Comparison of ENCODE assay signal across 8 cellular contexts in the genomic region with DNA sequence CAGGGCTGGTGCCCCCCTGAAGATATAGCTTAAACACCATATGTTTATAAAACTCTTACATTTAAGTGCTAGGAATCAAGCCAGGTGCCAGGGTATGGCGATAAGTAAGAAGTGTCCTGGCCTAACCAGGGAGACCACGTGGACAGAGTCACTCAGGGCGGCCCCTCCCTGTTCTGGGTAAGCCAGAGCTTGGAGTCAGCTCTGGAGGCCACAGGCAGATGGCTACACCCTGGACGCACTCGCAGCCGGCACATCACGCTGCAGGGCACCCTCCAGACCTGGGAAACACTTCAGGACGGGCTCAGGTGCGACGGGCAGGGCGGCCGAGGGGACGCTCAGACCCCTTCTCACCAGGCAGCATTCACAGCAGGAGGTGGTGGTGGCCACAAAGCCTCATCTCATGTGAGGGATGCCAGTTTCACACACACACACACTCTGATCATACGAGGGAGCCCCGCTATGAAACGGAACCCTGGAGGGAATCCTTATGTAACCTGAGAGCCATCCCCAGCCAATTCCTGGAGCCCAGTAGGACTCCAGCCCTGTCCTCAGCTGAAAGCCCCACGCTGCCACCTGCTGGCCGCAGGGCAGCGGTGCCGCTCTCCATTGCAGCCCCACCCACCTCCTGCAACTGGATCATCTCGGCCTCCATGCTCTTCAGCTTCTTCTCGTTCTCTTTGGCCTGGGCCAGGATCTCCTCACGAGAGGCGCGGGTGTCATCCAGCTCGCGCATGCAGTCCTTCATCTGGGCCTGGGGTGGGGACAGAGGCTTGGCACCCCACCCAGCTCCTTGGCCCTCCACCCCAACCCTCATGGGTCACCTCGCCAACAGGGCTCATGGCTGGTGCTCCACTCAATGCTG. TPM values are rescaled to one million over a fixed set of nuclear protein-coding genes. Genes with fewer than 3 reads are reported as not detected.
DNase-seq lines count a peak whose midpoint lies in the region; ATAC-seq and TF ChIP-seq lines count a peak whose summit lies in the region.

No MANE protein-coding gene starts in this region.

- POLR2A ChIA-PET in AG04450 (lab: Yijun Ruan, JAX): interaction anchor here (0.5 to 1.1 kb wide), 4 partner anchors 9 to 39 kb away, joined by 3 to 9 read pairs (median 5); no protein-coding TSS in a partner anchor
- POLR2A ChIA-PET in activated CD4-positive, alpha-beta memory T cell treated with anti-CD3 and anti-CD28 coated beads, Interleukin-2, amount 10 ng/mL, durations not matched to agents 7 days and 5 days (lab: Charles Lee): interaction anchor here (1.2 to 2.5 kb wide), 6 partner anchors 9 to 84 kb away, joined by 3 to 10 read pairs (median 4); a partner anchor contains a TSS

- no peaks in the 10 kb centered on the region for H3K27me3 ChIP-seq in AG04450 (ENCODE audit: control insufficient read depth, insufficient read depth, low read length)
- no peaks in the 10 kb centered on the region for H3K27me3 ChIP-seq in GM23248 (replicated peaks; ENCODE audit: insufficient read depth)
- H3K27me3 ChIP-seq in mesendoderm (ENCODE audit: insufficient read depth, low read length, poor library complexity): no peaks in the 10 kb centered on the region

- no peak overlapping the region for H2AFZ ChIP-seq in GM23248

- no peak overlapping the region for H3K4me3 Mint-ChIP-seq in activated CD4-positive, alpha-beta memory T cell treated with anti-CD3 and anti-CD28 coated beads, Interleukin-2, amount 10 ng/mL, durations not matched to agents 7 days and 5 days

- no peak overlapping the region; the same call in 1 of the 2 replicates for H3K9ac ChIP-seq in GM23248
- H3K9ac ChIP-seq in mesendoderm (ENCODE audit: low read length): peak overlapping the region; percentile 9

- peak overlapping the region; percentile 76 for H3K27ac Mint-ChIP-seq in activated CD4-positive, alpha-beta memory T cell treated with anti-CD3 and anti-CD28 coated beads, Interleukin-2, amount 10 ng/mL, durations not matched to agents 7 days and 5 days

- H4K20me1 ChIP-seq in GM23248 (ENCODE audit: insufficient read depth): no peaks in the 10 kb centered on the region; the same call in 1 of the 2 replicates

- H3K9me3 Mint-ChIP-seq in activated CD4-positive, alpha-beta memory T cell treated with anti-CD3 and anti-CD28 coated beads, Interleukin-2, amount 10 ng/mL, durations not matched to agents 7 days and 5 days: no peaks in the 10 kb centered on the region

- no peaks in the 10 kb centered on the region; the same call in 1 of the 2 replicates for H3K9me3 ChIP-seq in AG04450 (ENCODE audit: control insufficient read depth, insufficient read depth, low read length)
- no peaks in the 10 kb centered on the region for H3K9me3 ChIP-seq in GM23248 (ENCODE audit: low read depth)

- H2BK120ac ChIP-seq in mesendoderm (ENCODE audit: low read depth, low read length): no peak overlapping the region

- no peak overlapping the region for H3K4ac ChIP-seq in mesendoderm (ENCODE audit: low read depth, low read length)

- H3K4me3 ChIP-seq in AG04450 (ENCODE audit: low read depth, low read length) (no peak overlapping the region), GM23248 (no peak overlapping the region), mesendoderm (ENCODE audit: low read length) (no peak overlapping the region)

- H3K4me2 ChIP-seq in GM23248 (ENCODE audit: unreplicated experiment) (no peak overlapping the region), mesendoderm (ENCODE audit: low read length) (no peak overlapping the region)

- H3K36me3 ChIP-seq in GM23248 (ENCODE audit: low read depth) (peaks cover 74% of the 10 kb centered on the region), mesendoderm (ENCODE audit: control insufficient read depth, insufficient read depth, low read length) (peaks cover 38% of the 10 kb centered on the region)

- H3K4me1 ChIP-seq in GM23248 (ENCODE audit: insufficient read depth) (no peaks in the 10 kb centered on the region), mesendoderm (ENCODE audit: control insufficient read depth, low read depth, low read length) (no peaks in the 10 kb centered on the region)

- in situ Hi-C loops in GM23248 (cut with MboI): no loop called here

- no peak overlapping the region for H4K5ac ChIP-seq in mesendoderm (ENCODE audit: low read length)

- no peak overlapping the region for H2BK15ac ChIP-seq in mesendoderm (replicated peaks; ENCODE audit: low read depth)

- no peak overlapping the region for H4K8ac ChIP-seq in mesendoderm (ENCODE audit: low read depth, low read length)

- H3K36me3 Mint-ChIP-seq in activated CD4-positive, alpha-beta memory T cell treated with anti-CD3 and anti-CD28 coated beads, Interleukin-2, amount 10 ng/mL, durations not matched to agents 7 days and 5 days (ENCODE audit: low read depth): peaks cover 88% of the 10 kb centered on the region

- peaks cover 13% of the 10 kb centered on the region; the same call in 1 of the 2 replicates for H3K79me2 ChIP-seq in GM23248 (ENCODE audit: insufficient read depth)
- no peaks in the 10 kb centered on the region for H3K79me2 ChIP-seq in mesendoderm (ENCODE audit: control insufficient read depth, insufficient read depth, low read length)

- H3K23ac ChIP-seq in mesendoderm (ENCODE audit: low read length): no peak overlapping the region

- DNase-seq in AG04450 (ENCODE audit: low read depth, low spot score): peak; percentile 56
- DNase-seq in GM23248: peak; percentile 88
- peak; percentile 75 for DNase-seq in NCI-H82 (lab: John Stamatoyannopoulos, UW)
- DNase-seq in activated CD4-positive, alpha-beta memory T cell treated with anti-CD3 and anti-CD28 coated beads, Interleukin-2, amount 10 ng/mL, durations not matched to agents 7 days and 5 days: peak; percentile 71
- DNase-seq in effector CD4-positive, alpha-beta T cell: peak; percentile 50
- peak; percentile 88 for DNase-seq in mesendoderm
- peak; percentile 54 for DNase-seq in stimulated activated CD8-positive, alpha-beta memory T cell treated with anti-CD3 and anti-CD28 coated beads, Interleukin-15, amount 100 ng/mL, for 1 hour (ENCODE audit: low read depth)

- H3K18ac ChIP-seq in mesendoderm (ENCODE audit: low read length): no peak overlapping the region

- WGBS in GM23248 (ENCODE audit: low coverage in 1 of 2, low lambda C conversion rate in 2 of 2, missing lambda C conversion rate in 2 of 2), 2 experiments: 39 to 42% methylated on average over 24 to 28 of the region's 28 CpGs
- no CpG with 5 or more reads among the region's 28 CpGs for WGBS in mesendoderm (ENCODE audit: extremely low coverage, insufficient coverage, low lambda C conversion rate)

- H3K27me3 Mint-ChIP-seq in activated CD4-positive, alpha-beta memory T cell treated with anti-CD3 and anti-CD28 coated beads, Interleukin-2, amount 10 ng/mL, durations not matched to agents 7 days and 5 days: no peaks in the 10 kb centered on the region

- peaks cover 59% of the 10 kb centered on the region for H3F3A ChIP-seq in GM23248 (ENCODE audit: insufficient read depth)

- H3K9me2 ChIP-seq in GM23248 (ENCODE audit: insufficient read depth): no peaks in the 10 kb centered on the region

- no peak overlapping the region for H2BK5ac ChIP-seq in mesendoderm (ENCODE audit: low read length)

- H3K56ac ChIP-seq in mesendoderm (ENCODE audit: low read length): peak overlapping the region; percentile 17

- ATAC-seq in HG02885 (IDR thresholded peaks at IDR 0.05; ENCODE audit: poor library complexity, unreplicated experiment): no peak

- peak; percentile 94 for TF ChIP-seq CTCF in AG04450 (IDR thresholded peaks at IDR 0.05; ENCODE audit: low read depth, low read length)

- no peaks in the 10 kb centered on the region for H3K79me1 ChIP-seq in mesendoderm (ENCODE audit: low read length)

- CTCF ChIA-PET in AG04450 (lab: Charles Lee): interaction anchor here (0.6 to 4.1 kb wide), 14 partner anchors 8 to 201 kb away, joined by 3 to 33 read pairs (median 4); no protein-coding TSS in a partner anchor
- CTCF ChIA-PET in activated CD4-positive, alpha-beta memory T cell treated with anti-CD3 and anti-CD28 coated beads, Interleukin-2, amount 10 ng/mL, durations not matched to agents 7 days and 5 days (lab: Charles Lee): interaction anchor here (0.8 to 3.1 kb wide), 15 partner anchors 10 to 220 kb away, joined by 3 to 26 read pairs (median 4); a partner anchor contains a TSS

- peaks cover 45% of the 10 kb centered on the region for H3K4me1 Mint-ChIP-seq in activated CD4-positive, alpha-beta memory T cell treated with anti-CD3 and anti-CD28 coated beads, Interleukin-2, amount 10 ng/mL, durations not matched to agents 7 days and 5 days

- H2AK5ac ChIP-seq in mesendoderm (ENCODE audit: low read length): no peak overlapping the region

- H3K27ac ChIP-seq in AG04450 (ENCODE audit: low read depth, low read length): peak overlapping the region; percentile 52
- H3K27ac ChIP-seq in GM23248: peak overlapping the region; percentile 48
- H3K27ac ChIP-seq in mesendoderm (ENCODE audit: low read depth, low read length): no peak overlapping the region

RNA-seq across cellular contexts. Expression of a gene that starts 33.4 kb away (rescaled TPM):
- 3.8 and 4.8 TPM in 2 replicates for polyA plus RNA-seq in AG04450 (2011; rRNA removed)
- polyA minus RNA-seq in AG04450 (2011; rRNA and poly(A)+ RNA removed): 2.8 and 3.4 TPM in 2 replicates
- total RNA-seq in GM23248 (2014; rRNA removed; shearing (Covaris generic)): 8.3 and 8.6 TPM in 2 replicates
- polyA plus RNA-seq in GM23248 (2016; fragmentation: Nextera tagmentation; extraction: Ambion mirVana): 12.8 and 14.2 TPM in 2 replicates
- total RNA-seq in activated CD4-positive, alpha-beta memory T cell treated with anti-CD3 and anti-CD28 coated beads, Interleukin-2, amount 10 ng/mL, durations not matched to agents 7 days and 5 days: 10 to 100 TPM; 63.0 to 64.0 TPM
- polyA plus RNA-seq in mesendoderm (2013, experiment 1 of 2): not detected
- not detected for polyA plus RNA-seq in mesendoderm (2013, experiment 2 of 2)

RNA-seq across cellular contexts. Expression of a gene that starts 47.0 kb away (rescaled TPM):
- polyA plus RNA-seq in AG04450 (2011; rRNA removed): 18.8 and 19.7 TPM in 2 replicates
- polyA minus RNA-seq in AG04450 (2011; rRNA and poly(A)+ RNA removed): 44.0 and 53.1 TPM in 2 replicates
- total RNA-seq in GM23248 (2014; rRNA removed; shearing (Covaris generic)): 37.7 and 43.8 TPM in 2 replicates
- 28.4 and 31.6 TPM in 2 replicates for polyA plus RNA-seq in GM23248 (2016; fragmentation: Nextera tagmentation; extraction: Ambion mirVana)
- total RNA-seq in activated CD4-positive, alpha-beta memory T cell treated with anti-CD3 and anti-CD28 coated beads, Interleukin-2, amount 10 ng/mL, durations not matched to agents 7 days and 5 days: 10 to 100 TPM; 82.3 to 83.0 TPM
- polyA plus RNA-seq in mesendoderm (2013, experiment 1 of 2): 3.8 TPM
- 4.1 TPM for polyA plus RNA-seq in mesendoderm (2013, experiment 2 of 2)
